ENCODE assay signal across 10 cellular contexts in the genomic region with DNA sequence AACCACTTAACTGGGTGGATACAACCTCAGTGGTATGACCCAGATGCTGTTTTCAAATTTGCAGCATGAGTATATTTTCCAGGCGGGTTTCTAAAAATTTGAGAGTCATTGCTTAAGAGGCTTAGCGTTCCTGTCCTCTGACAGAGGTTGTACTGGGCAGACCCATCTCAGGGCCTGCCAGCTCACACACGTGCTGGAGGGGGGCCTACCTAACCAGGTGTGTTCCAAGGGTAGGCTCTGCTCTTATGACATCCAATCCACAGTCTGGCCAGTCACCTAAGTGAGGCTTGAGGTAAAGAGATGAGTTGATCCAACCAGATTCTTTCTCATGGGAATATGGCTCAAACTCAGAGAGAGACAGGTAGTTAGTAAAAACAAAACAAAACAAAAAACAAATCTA. TPM values are rescaled to one million over a fixed set of nuclear protein-coding genes. Genes with fewer than 3 reads are reported as not detected.
DNase-seq lines count a peak whose midpoint lies in the region; ATAC-seq and TF ChIP-seq lines count a peak whose summit lies in the region.
"Had no signal": no experiment of that assay in that cellular context is flagged by ENCODE, and none has a peak within 500 bp of the region (broad histone marks: within the 10 kb centered on the region; RNA-seq: fewer than 3 reads in every experiment).

No MANE protein-coding gene starts in this region.

- no peaks in the 10 kb centered on the region for H3K9me3 Mint-ChIP-seq in Calu3 (ENCODE audit: low read depth, unreplicated experiment)
- H3K9me3 Mint-ChIP-seq in osteocyte (ENCODE audit: unreplicated experiment) = no peaks in the 10 kb centered on the region

- peak overlapping the region; percentile 90 for H3K4me3 ChIP-seq in NB4 (ENCODE audit: low read depth, low read length)
- H3K4me3 ChIP-seq in endocrine pancreas (ENCODE audit: control insufficient read depth, insufficient read depth, low read length) = peak overlapping the region; percentile 91
- H3K4me3 ChIP-seq in testis = peak overlapping the region in 1 of 2 donors; percentile 87

- DNase-seq in Calu3 = no peak
- DNase-seq in NB4 (ENCODE audit: low read depth) = no peak
- no peak for DNase-seq in osteocyte (ENCODE audit: extremely low spot score, unreplicated experiment)
- no peak for DNase-seq in testis
- no peak for DNase-seq in NCI-H146 treated with DMSO at 0.1 percent for 48 hours (lab: John Stamatoyannopoulos, UW; ENCODE audit: unreplicated experiment)
- DNase-seq: activated CD4-positive, alpha-beta T cell treated with anti-CD3 and anti-CD28 coated beads for 4 hours; NCI-H2081 had no signal

- TF ChIP-seq CTCF in Calu3 (IDR thresholded peaks at IDR 0.05; ENCODE audit: unreplicated experiment) (no peak), NB4 (IDR thresholded peaks at IDR 0.05; ENCODE audit: low read depth, low read length) (no peak), osteocyte (IDR thresholded peaks at IDR 0.05) (no peak), testis (IDR thresholded peaks at IDR 0.05) (no peak)

- ATAC-seq in GM19328 (IDR thresholded peaks at IDR 0.05; ENCODE audit: unreplicated experiment) (no peak), HG03378 (IDR thresholded peaks at IDR 0.05; ENCODE audit: unreplicated experiment) (no peak)

- BruUV-seq in Calu3 (replicated peaks; lab: Mats Ljungman, UMichigan) = TSS peak; percentile 59

- H3K4me3 Mint-ChIP-seq in Calu3 (ENCODE audit: low read depth, unreplicated experiment) (peak overlapping the region; percentile 91), osteocyte (ENCODE audit: unreplicated experiment) (peak overlapping the region; percentile 95)

- H3K36me3 ChIP-seq in endocrine pancreas (ENCODE audit: control insufficient read depth, insufficient read depth, low read length) (no peaks in the 10 kb centered on the region), testis (ENCODE audit: low read depth, missing control alignments) (no peaks in the 10 kb centered on the region)

- peak overlapping the region; percentile 98 for H3K27ac Mint-ChIP-seq in Calu3 (ENCODE audit: unreplicated experiment)
- peak overlapping the region; percentile 80 for H3K27ac Mint-ChIP-seq in osteocyte (ENCODE audit: unreplicated experiment)

- CTCF ChIA-PET in Calu3 (lab: Charles Lee) = no interaction called here

- intact Hi-C loops in Calu3 (cut with micrococcal nuclease; ENCODE audit: unreplicated experiment) (no loop called here), testis (cut with DNase I; ENCODE audit: low total_unique reads) (no loop called here)

- H3K4me1 Mint-ChIP-seq in Calu3 (ENCODE audit: low read depth, unreplicated experiment) (peaks cover 11% of the 10 kb centered on the region), osteocyte (ENCODE audit: unreplicated experiment) (peaks cover 21% of the 10 kb centered on the region)

- H3K27ac ChIP-seq in testis = no peak overlapping the region

- H3K36me3 Mint-ChIP-seq in Calu3 (ENCODE audit: insufficient read depth, unreplicated experiment) (peaks cover 34% of the 10 kb centered on the region), osteocyte (ENCODE audit: unreplicated experiment) (peaks cover 6% of the 10 kb centered on the region)

- H3K4me1 ChIP-seq in endocrine pancreas (ENCODE audit: control insufficient read depth, insufficient read depth, low read length) (peaks cover 3% of the 10 kb centered on the region), testis (peaks cover 9% of the 10 kb centered on the region)

- no peaks in the 10 kb centered on the region for H3K27me3 ChIP-seq in endocrine pancreas (ENCODE audit: control insufficient read depth, insufficient read depth, low read length)
- H3K27me3 ChIP-seq in testis = no peaks in the 10 kb centered on the region

- WGBS in testis, 2 donors = 60 to 69% methylated on average over 3 of the region's 3 CpGs

- TF ChIP-seq POLR2A in NB4 (IDR thresholded peaks at IDR 0.05; ENCODE audit: extremely low read depth, insufficient read length) = no peak
- TF ChIP-seq POLR2A in testis (IDR thresholded peaks at IDR 0.05) = no peak

- H3K9me3 ChIP-seq in endocrine pancreas (ENCODE audit: control insufficient read depth, low read length) (no peaks in the 10 kb centered on the region), testis (no peaks in the 10 kb centered on the region)

- no peak overlapping the region for H3K9ac ChIP-seq in endocrine pancreas (ENCODE audit: control insufficient read depth, insufficient read depth, low read length)

- H3K27me3 Mint-ChIP-seq in Calu3 (ENCODE audit: unreplicated experiment) = no peaks in the 10 kb centered on the region
- no peaks in the 10 kb centered on the region for H3K27me3 Mint-ChIP-seq in osteocyte (ENCODE audit: unreplicated experiment)

RNA-seq across cellular contexts. Expression of gene LYRM4, which starts 1.3 kb away (rescaled TPM):
- total RNA-seq in Calu3 (2022) (16.5 and 18.5 TPM in 2 replicates), osteocyte (27.1 and 28.8 TPM in 2 replicates), testis (10 to 100 TPM; 18.5 to 23.0 TPM)
- polyA plus RNA-seq in testis (ENCODE audit: insufficient read depth, low read depth, low replicate concordance) = 41.8 TPM

RNA-seq across cellular contexts. Expression of gene FARS2, which starts 1.9 kb away (rescaled TPM):
- total RNA-seq in Calu3 (2022) (13.4 and 14.3 TPM in 2 replicates), osteocyte (13.2 and 17.4 TPM in 2 replicates), testis (10 to 100 TPM; 15.4 to 26.8 TPM)
- polyA plus RNA-seq in testis (ENCODE audit: insufficient read depth, low read depth, low replicate concordance) = 22.1 TPM
